Comparison of ENCODE assay signal across 21 cellular contexts in the genomic region with DNA sequence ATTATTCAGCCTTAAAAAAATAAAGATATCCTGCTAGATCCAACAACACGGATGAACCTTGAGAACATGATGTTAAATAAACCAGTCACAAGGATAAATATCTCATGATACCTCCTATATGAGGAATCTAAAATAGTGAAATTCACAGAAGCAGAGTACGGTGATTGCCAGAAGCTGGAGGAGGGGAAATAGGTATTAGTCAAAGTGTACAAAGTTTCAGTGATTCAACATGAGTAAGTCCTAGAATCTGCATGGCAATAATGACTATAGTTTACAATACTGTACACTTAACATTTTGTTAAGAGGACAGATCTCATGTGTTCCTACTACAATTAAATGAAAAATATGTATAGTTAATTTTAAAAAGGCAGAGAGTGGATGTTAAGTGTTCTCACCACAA.
DNase-seq lines count a peak whose midpoint lies in the region; ATAC-seq, FAIRE-seq and TF ChIP-seq lines count a peak whose summit lies in the region.
"Had no signal": no experiment of that assay in that cellular context is flagged by ENCODE, and none has a peak within 500 bp of the region (broad histone marks: within the 10 kb centered on the region; RNA-seq: fewer than 3 reads in every experiment).

No MANE protein-coding gene starts in this region.

- H2BK12ac ChIP-seq in H9 (ENCODE audit: insufficient read length, low read depth, low read length): no peak overlapping the region

- H3K23me2 ChIP-seq in H9 (ENCODE audit: insufficient read length, low read depth, low read length, poor library complexity, severe bottlenecking): no peaks in the 10 kb centered on the region

- peaks cover 15 to 16% of the 10 kb centered on the region in 2 experiments for H3K9me3 Mint-ChIP-seq in H9

- ATAC-seq in GM18868 (IDR thresholded peaks at IDR 0.05; ENCODE audit: unreplicated experiment) (peak; percentile 67), HG03442 (IDR thresholded peaks at IDR 0.05; ENCODE audit: unreplicated experiment) (peak; percentile 63)

- no peak overlapping the region for H3T11ph ChIP-seq in H9 (ENCODE audit: low read length)

- H3K4me1 Mint-ChIP-seq in H9: 0 out of 4 replicates have a peak, but pooled peaks cover 0 to 3% of the 10 kb centered on the region in 2 experiments
- H3K4me1 Mint-ChIP-seq: activated CD4-positive, alpha-beta memory T cell treated with anti-CD3 and anti-CD28 coated beads, Interleukin-2, amount 10 ng/mL, durations not matched to agents 7 days and 5 days had no signal

- H3K9ac ChIP-seq in H9 (ENCODE audit: extremely low read depth, insufficient read length, low read length): no peak overlapping the region
- H3K9ac ChIP-seq: BLaER1 had no signal

- no peak overlapping the region for H4K8ac ChIP-seq in H9 (replicated peaks; ENCODE audit: insufficient read length, low read depth, low read length)

- H2BK15ac ChIP-seq in H9 (ENCODE audit: low read depth, low read length): no peak overlapping the region

- no peaks in the 10 kb centered on the region for H3K79me2 ChIP-seq in H9 (ENCODE audit: insufficient read depth, low read length)

- no peaks in the 10 kb centered on the region for H3K27me3 Mint-ChIP-seq in H9 (ENCODE audit: low read depth)
- H3K27me3 Mint-ChIP-seq: activated CD4-positive, alpha-beta memory T cell treated with anti-CD3 and anti-CD28 coated beads, Interleukin-2, amount 10 ng/mL, durations not matched to agents 7 days and 5 days; stimulated activated naive CD8-positive, alpha-beta T cell treated with anti-CD3 and anti-CD28 coated beads, Interleukin-15, Interleukin-2, amounts not matched to agents 100 ng/mL and 50 ng/mL, for 24 hours had no signal

- H4K5ac ChIP-seq in H9 (ENCODE audit: insufficient read length, low read depth, low read length): no peak overlapping the region

- H3K79me1 ChIP-seq in H9 (ENCODE audit: insufficient read depth, low read depth, low read length, poor library complexity, severe bottlenecking): no peaks in the 10 kb centered on the region

- no peak overlapping the region for H3K18ac ChIP-seq in H9 (ENCODE audit: insufficient read length, low read depth, low read length)

- no peak overlapping the region for H4K91ac ChIP-seq in H9 (ENCODE audit: insufficient read length, low read depth, low read length)

- no peak overlapping the region for H3K4ac ChIP-seq in H9 (ENCODE audit: low read depth, low read length)

- peaks cover 6 to 14% (median 7%) of the 10 kb centered on the region in 3 experiments for H3K36me3 Mint-ChIP-seq in H9 (ENCODE audit: insufficient read depth in 1 of 3, low read depth in 3 of 3)

- H3K27ac ChIP-seq in epithelial cell of prostate: peak overlapping the region; percentile 31
- H3K27ac ChIP-seq in H9 (ENCODE audit: insufficient read length, low read depth, low read length): no peak overlapping the region
- H3K27ac ChIP-seq: BLaER1, brain microvascular endothelial cell, vagina had no signal

- TF ChIP-seq POLR2A in H54 (IDR thresholded peaks at IDR 0.05; ENCODE audit: low read depth, low read length): no peak

- H3K9me3 ChIP-seq in H9 (ENCODE audit: control insufficient read depth, low read depth, low read length): no peaks in the 10 kb centered on the region
- H3K9me3 ChIP-seq: vagina had no signal

- H3K4me3 Mint-ChIP-seq in H9: no peak overlapping the region
- H3K4me3 Mint-ChIP-seq: activated CD4-positive, alpha-beta memory T cell treated with anti-CD3 and anti-CD28 coated beads, Interleukin-2, amount 10 ng/mL, durations not matched to agents 7 days and 5 days; HFFc6; stimulated activated naive CD8-positive, alpha-beta T cell treated with anti-CD3 and anti-CD28 coated beads, Interleukin-15, Interleukin-2, amounts not matched to agents 100 ng/mL and 50 ng/mL, for 24 hours had no signal

- H3K56ac ChIP-seq in H9 (ENCODE audit: insufficient read length, low read depth, low read length): no peak overlapping the region

- WGBS in H9 (ENCODE audit: extremely low coverage, insufficient read length, low lambda C conversion rate): no CpG with 5 or more reads among the region's 2 CpGs

- H3K27ac Mint-ChIP-seq in H9: no peak overlapping the region
- H3K27ac Mint-ChIP-seq: activated CD4-positive, alpha-beta memory T cell treated with anti-CD3 and anti-CD28 coated beads, Interleukin-2, amount 10 ng/mL, durations not matched to agents 7 days and 5 days; HFFc6; stimulated activated naive CD8-positive, alpha-beta T cell treated with anti-CD3 and anti-CD28 coated beads, Interleukin-15, Interleukin-2, amounts not matched to agents 100 ng/mL and 50 ng/mL, for 24 hours had no signal

- H3K4me1 ChIP-seq in H9 (ENCODE audit: insufficient read depth, low read length): no peaks in the 10 kb centered on the region
- H3K4me1 ChIP-seq: BLaER1, vagina had no signal

- peak; percentile 53 for FAIRE-seq in H54 (lab: Jason Lieb, UNC)

- no peak overlapping the region for H3K14ac ChIP-seq in H9 (ENCODE audit: insufficient read depth, low read length)

- no peak overlapping the region for H3K23ac ChIP-seq in H9 (ENCODE audit: insufficient read length, low read depth, low read length)

- H4K20me1 ChIP-seq in H9 (ENCODE audit: control insufficient read depth, insufficient read depth, insufficient read length): no peaks in the 10 kb centered on the region
- H4K20me1 ChIP-seq: BLaER1 had no signal

- no peak for TF ChIP-seq CTCF in H9 (conservative IDR thresholded peaks at IDR 0.05)

- H2BK5ac ChIP-seq in H9 (ENCODE audit: insufficient read length, low read length): no peak overlapping the region

- H3K4me2 ChIP-seq in H9 (ENCODE audit: insufficient read depth, insufficient read length, low read length): no peak overlapping the region
- H3K4me2 ChIP-seq: BLaER1 had no signal

- no peaks in the 10 kb centered on the region for H3K27me3 ChIP-seq in H9 (ENCODE audit: insufficient read depth, low read length)
- H3K27me3 ChIP-seq: BLaER1, brain microvascular endothelial cell, vagina had no signal

- H2BK120ac ChIP-seq in H9 (ENCODE audit: low read depth, low read length, poor library complexity, severe bottlenecking): no peak overlapping the region

- no peak overlapping the region for H2AK5ac ChIP-seq in H9 (ENCODE audit: insufficient read length, low read length)

- DNase-seq in H54 (ENCODE audit: insufficient read length, low spot score) (no peak), epithelial cell of prostate (ENCODE audit: low read depth, low spot score) (peak; percentile 34), H9 (no peak), OCI-M1 (lab: John Stamatoyannopoulos, UW) (no peak), activated gamma-delta T cell treated with Interleukin-2 at 50 U/mL for 16 hours (no peak)
- DNase-seq in activated naive CD4-positive, alpha-beta T cell treated with Interleukin-2 at 50 U/mL for 16 hours: no peak
- DNase-seq: activated CD4-positive, alpha-beta memory T cell treated with anti-CD3 and anti-CD28 coated beads, Interleukin-2, amount 10 ng/mL, durations not matched to agents 7 days and 5 days; activated effector memory CD4-positive, alpha-beta T cell treated with anti-CD3 and anti-CD28 coated beads, Interleukin-2, amount 50 U/mL, for 16 hours; brain microvascular endothelial cell; DMS53; effector memory CD4-positive, alpha-beta T cell; foreskin melanocyte; HFFc6; midbrain; NCI-H2107; nucleus accumbens had no signal

- no peak overlapping the region for H2BK20ac ChIP-seq in H9 (ENCODE audit: low read depth, low read length, poor library complexity, severe bottlenecking)

- H2AFZ ChIP-seq in H9 (ENCODE audit: low read length): no peak overlapping the region
